In the genomic region with DNA sequence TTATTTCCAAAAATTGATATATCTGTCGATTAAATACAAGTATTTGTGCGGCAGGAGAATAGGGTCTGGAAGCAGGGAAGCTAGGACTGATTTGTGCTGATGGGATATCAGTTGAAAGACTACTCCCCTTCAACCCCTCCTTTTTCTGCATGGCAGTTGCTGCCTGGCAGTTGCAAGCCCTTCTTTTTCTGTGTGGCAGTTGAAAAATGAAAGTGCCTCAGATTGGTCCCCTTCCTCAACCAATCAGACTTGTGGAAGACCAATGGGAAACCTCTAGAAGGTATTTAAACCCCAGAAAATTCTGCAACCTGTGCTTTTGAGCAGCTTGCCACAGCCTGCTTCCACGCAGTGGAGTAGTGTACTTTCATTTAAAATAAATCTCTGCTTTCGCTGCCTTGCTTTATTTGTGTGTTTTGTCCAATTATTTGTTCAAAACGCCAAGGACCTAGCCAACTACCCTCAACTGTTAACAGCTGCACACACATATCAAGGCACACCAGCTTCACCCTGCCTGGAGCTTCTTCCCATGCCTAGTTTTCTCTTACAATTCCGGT, we compare ENCODE assay signal across 12 cellular contexts. TPM values are rescaled to one million over a fixed set of nuclear protein-coding genes. Genes with fewer than 3 reads are reported as not detected.
A peak's percentile ranks its signal among the peaks of the same experiment; 100 is the strongest.
DNase-seq lines count a peak whose midpoint lies in the region; ATAC-seq, FAIRE-seq and TF ChIP-seq lines count a peak whose summit lies in the region.
"Had no signal": no experiment of that assay in that cellular context is flagged by ENCODE, and none has a peak within 500 bp of the region (broad histone marks: within the 10 kb centered on the region; RNA-seq: fewer than 3 reads in every experiment).

No MANE protein-coding gene starts in this region.

- peak; percentile 86 for FAIRE-seq in GM19239 (lab: Jason Lieb, UNC)

- no peaks in the 10 kb centered on the region for H3K36me3 ChIP-seq in CD8-positive, alpha-beta T cell (ENCODE audit: insufficient read depth, low read length)

- H3K36me3 Mint-ChIP-seq in CD8-positive, alpha-beta T cell, result peaks cover 11% of the 10 kb centered on the region
- H3K36me3 Mint-ChIP-seq in T-helper 2 cell treated with Interferon-gamma antibody and Interleukin-4, amounts not matched to agents 5 μg/mL and 100 μg/mL, for 36 hours (ENCODE audit: low read depth), result peaks cover 4% of the 10 kb centered on the region
- no peaks in the 10 kb centered on the region for H3K36me3 Mint-ChIP-seq in immature natural killer cell

- H3K27me3 Mint-ChIP-seq in CD8-positive, alpha-beta T cell (ENCODE audit: low read depth), result peaks cover 3% of the 10 kb centered on the region
- peaks cover 21% of the 10 kb centered on the region for H3K27me3 Mint-ChIP-seq in T-helper 2 cell treated with Interferon-gamma antibody and Interleukin-4, amounts not matched to agents 5 μg/mL and 100 μg/mL, for 36 hours (ENCODE audit: low read depth)
- peaks cover 0 to 13% (median 3%) of the 10 kb centered on the region in 3 donors for H3K27me3 Mint-ChIP-seq in immature natural killer cell (ENCODE audit: low read depth in 3 of 3)

- H3K27ac ChIP-seq in CD8-positive, alpha-beta T cell (ENCODE audit: low read depth, low read length), result no peak overlapping the region

- H3K4me1 ChIP-seq in CD8-positive, alpha-beta T cell (ENCODE audit: insufficient read depth, low read length), result peaks cover 11% of the 10 kb centered on the region

- no peak overlapping the region for H3K4me3 ChIP-seq in CD8-positive, alpha-beta T cell (ENCODE audit: low read depth, low read length)

- intact Hi-C loops in CD8-positive, alpha-beta T cell (cut with DNase I, micrococcal nuclease), result loop anchor here (10.0 kb wide), 2 partner anchors 1622 to 1832 kb away; a partner anchor contains a TSS

- ATAC-seq in CD8-positive, alpha-beta T cell, result no peak
- ATAC-seq in HG02884 (IDR thresholded peaks at IDR 0.05; ENCODE audit: unreplicated experiment) (no peak), GM19452 (IDR thresholded peaks at IDR 0.05; ENCODE audit: unreplicated experiment) (no peak)
- ATAC-seq: left colon had no signal

- peak overlapping the region; percentile 95 for H3K4me3 Mint-ChIP-seq in CD8-positive, alpha-beta T cell
- H3K4me3 Mint-ChIP-seq in T-helper 2 cell treated with Interferon-gamma antibody and Interleukin-4, amounts not matched to agents 5 μg/mL and 100 μg/mL, for 36 hours, result peak overlapping the region; percentile 91
- H3K4me3 Mint-ChIP-seq in immature natural killer cell, result peak overlapping the region; percentile 94 to 99 (median 99)

- no peaks in the 10 kb centered on the region for H3K9me3 ChIP-seq in CD8-positive, alpha-beta T cell (ENCODE audit: low read length)
- H3K9me3 ChIP-seq: esophagus muscularis mucosa had no signal

- no peaks in the 10 kb centered on the region for H3K27me3 ChIP-seq in CD8-positive, alpha-beta T cell (ENCODE audit: insufficient read depth, low read length)
- H3K27me3 ChIP-seq: esophagus muscularis mucosa had no signal

- H3K27ac Mint-ChIP-seq in CD8-positive, alpha-beta T cell, result no peak overlapping the region
- H3K27ac Mint-ChIP-seq in T-helper 2 cell treated with Interferon-gamma antibody and Interleukin-4, amounts not matched to agents 5 μg/mL and 100 μg/mL, for 36 hours, result peak overlapping the region; percentile 98
- H3K27ac Mint-ChIP-seq in immature natural killer cell, result peak overlapping the region in 4 of 6 donors; percentile 17 to 61 (median 35)

- DNase-seq in CD8-positive, alpha-beta T cell, result no peak
- no peak for DNase-seq in GM19239 (ENCODE audit: insufficient read length, low spot score)
- no peak for DNase-seq in T-helper 2 cell treated with Interferon-gamma antibody and Interleukin-4, amounts not matched to agents 5 μg/mL and 100 μg/mL, for 36 hours (ENCODE audit: low spot score)
- no peak for DNase-seq in immature natural killer cell
- no peak for DNase-seq in NCI-H128 (lab: John Stamatoyannopoulos, UW; ENCODE audit: unreplicated experiment)
- DNase-seq in NK-92 (lab: John Stamatoyannopoulos, UW; ENCODE audit: unreplicated experiment), result no peak
- DNase-seq: GOT3 had no signal

- TF ChIP-seq CTCF in CD8-positive, alpha-beta T cell (IDR thresholded peaks at IDR 0.05), result no peak

- no peaks in the 10 kb centered on the region for H3K9me3 Mint-ChIP-seq in CD8-positive, alpha-beta T cell
- no peaks in the 10 kb centered on the region for H3K9me3 Mint-ChIP-seq in T-helper 2 cell treated with Interferon-gamma antibody and Interleukin-4, amounts not matched to agents 5 μg/mL and 100 μg/mL, for 36 hours
- no peaks in the 10 kb centered on the region for H3K9me3 Mint-ChIP-seq in immature natural killer cell

- POLR2A ChIA-PET in CD8-positive, alpha-beta T cell (lab: Charles Lee), result interaction anchor here (0.6 to 1.8 kb wide), 3 partner anchors 44 to 327 kb away, joined by 4 to 10 read pairs (median 6); a partner anchor contains a TSS

- peaks cover 37% of the 10 kb centered on the region for H3K4me1 Mint-ChIP-seq in CD8-positive, alpha-beta T cell (ENCODE audit: low read depth)
- peaks cover 30% of the 10 kb centered on the region for H3K4me1 Mint-ChIP-seq in T-helper 2 cell treated with Interferon-gamma antibody and Interleukin-4, amounts not matched to agents 5 μg/mL and 100 μg/mL, for 36 hours (ENCODE audit: low read depth)
- H3K4me1 Mint-ChIP-seq in immature natural killer cell, result peaks cover 36 to 44% of the 10 kb centered on the region in 2 donors

- CTCF ChIA-PET in CD8-positive, alpha-beta T cell (lab: Charles Lee), result interaction anchor here (2.1 to 2.8 kb wide), 3 partner anchors 8 to 57 kb away, joined by 11 to 23 read pairs (median 11); no protein-coding TSS in a partner anchor

RNA-seq across cellular contexts. Expression of a gene that starts 1.5 kb away (rescaled TPM):
- total RNA-seq in CD8-positive, alpha-beta T cell, result 1 to 10 TPM; 3.6 to 4.2 TPM
- 10 to 100 TPM in 2 of 3 donors, 1 to 10 TPM in 1; 8.7 to 12.8 (median 10.8) TPM for polyA plus RNA-seq in immature natural killer cell

RNA-seq across cellular contexts. Expression of a gene that starts 19.5 kb away (rescaled TPM):
- total RNA-seq in CD8-positive, alpha-beta T cell, result not detected
- not detected for polyA plus RNA-seq in immature natural killer cell
- total RNA-seq: esophagus muscularis mucosa, left colon had no signal
- polyA plus RNA-seq: urinary bladder had no signal
